Comparison of ENCODE assay signal across 11 cellular contexts in the genomic region with DNA sequence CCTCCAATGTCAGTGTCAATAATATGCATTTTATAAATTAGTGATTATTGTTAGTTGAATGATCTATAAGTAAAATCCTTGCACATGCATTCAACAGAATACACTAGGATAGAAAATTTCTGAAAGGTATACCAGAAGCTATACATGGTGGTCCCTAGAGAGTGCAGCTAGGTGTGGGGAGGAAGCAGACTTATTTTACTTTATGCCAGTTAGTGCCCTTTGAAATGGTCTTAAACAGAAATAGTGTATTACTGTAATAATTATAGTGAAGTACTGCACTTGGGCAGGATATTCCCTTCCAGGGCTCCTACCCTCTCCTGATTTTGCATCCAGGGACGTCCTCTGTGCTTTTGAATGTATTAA. TPM values are rescaled to one million over a fixed set of nuclear protein-coding genes. Genes with fewer than 3 reads are reported as not detected.
DNase-seq lines count a peak whose midpoint lies in the region; ATAC-seq and TF ChIP-seq lines count a peak whose summit lies in the region.
"Had no signal": no experiment of that assay in that cellular context is flagged by ENCODE, and none has a peak within 500 bp of the region (broad histone marks: within the 10 kb centered on the region; RNA-seq: fewer than 3 reads in every experiment).

No MANE protein-coding gene starts in this region.

- no peaks in the 10 kb centered on the region for H3K9me3 ChIP-seq in Caco-2
- no peaks in the 10 kb centered on the region for H3K9me3 ChIP-seq in neuronal stem cell (replicated peaks in 1 of 2; ENCODE audit: control insufficient read depth in 2 of 2, insufficient read depth in 1 of 2, low read depth in 1 of 2, low read length in 2 of 2)

- H3K23ac ChIP-seq in neuronal stem cell (ENCODE audit: low read depth, low read length, poor library complexity): no peak overlapping the region

- no peak overlapping the region for H3K27ac ChIP-seq in neuronal stem cell (replicated peaks; ENCODE audit: low read length)

- TF ChIP-seq CTCF in Caco-2 (IDR thresholded peaks at IDR 0.05; ENCODE audit: insufficient read depth in 1 of 2, low read depth in 1 of 2, low read length in 1 of 2, severe bottlenecking in 1 of 2, unreplicated experiment in 1 of 2): no peak
- peak; percentile 34; the same call in 1 of the 2 replicates for TF ChIP-seq CTCF in LNCAP (IDR thresholded peaks at IDR 0.05)
- TF ChIP-seq CTCF in chondrocyte (IDR thresholded peaks at IDR 0.05): peak; percentile 56

- no peak overlapping the region for H2BK12ac ChIP-seq in neuronal stem cell (ENCODE audit: low read length)

- POLR2A ChIA-PET in Caco-2 (lab: Charles Lee): interaction anchor here (0.7 to 1.1 kb wide), 3 partner anchors 14 to 971 kb away, joined by 5 to 7 read pairs (median 7); no protein-coding TSS in a partner anchor

- DNase-seq in Caco-2 (no peak), chondrocyte (ENCODE audit: low spot score) (no peak), neuronal stem cell (ENCODE audit: low spot score) (no peak), CD1c-positive myeloid dendritic cell (ENCODE audit: extremely low spot score) (no peak), hepatic stellate cell (ENCODE audit: low spot score) (no peak)
- DNase-seq: activated CD4-positive, alpha-beta T cell treated with anti-CD3 and anti-CD28 coated beads for 48 hours; effector CD8-positive, alpha-beta T cell; NCI-H187 treated with DMSO at 0.1 percent for 48 hours had no signal

- no peaks in the 10 kb centered on the region for H3K36me3 ChIP-seq in Caco-2 (ENCODE audit: control insufficient read depth, insufficient read depth, low read length)
- no peaks in the 10 kb centered on the region for H3K36me3 ChIP-seq in neuronal stem cell (replicated peaks in 1 of 2; ENCODE audit: control insufficient read depth in 2 of 2, insufficient read depth in 2 of 2, low read length in 2 of 2)

- no TSS peak for BruUV-seq in Caco-2 (replicated peaks; lab: Mats Ljungman, UMichigan)

- H3K27ac Mint-ChIP-seq in Caco-2 (ENCODE audit: unreplicated experiment) (peak overlapping the region; percentile 82), chondrocyte (ENCODE audit: unreplicated experiment) (no peak overlapping the region)

- no CpG with 5 or more reads among the region's 1 CpG for WGBS in neuronal stem cell (ENCODE audit: extremely low coverage in 2 of 2, insufficient read length in 2 of 2, insufficient replicate concordance in 1 of 2), 2 donors

- ATAC-seq in HG03097 (IDR thresholded peaks at IDR 0.05; ENCODE audit: low FRiP score, unreplicated experiment): no peak
- no peak for ATAC-seq in esophagus mucosa

- H3K27me3 ChIP-seq in Caco-2 (replicated peaks; ENCODE audit: control insufficient read depth, insufficient read depth, low read length): no peaks in the 10 kb centered on the region
- H3K27me3 ChIP-seq in neuronal stem cell (ENCODE audit: control insufficient read depth in 3 of 3, insufficient read depth in 3 of 3, low read depth in 1 of 3, low read length in 3 of 3): no peaks in the 10 kb centered on the region

- no peak overlapping the region for H4K91ac ChIP-seq in neuronal stem cell (ENCODE audit: low read depth, low read length, poor library complexity)

- no peak overlapping the region for H3K9ac ChIP-seq in neuronal stem cell (ENCODE audit: low read depth, low read length, poor library complexity)

- H4K8ac ChIP-seq in neuronal stem cell (ENCODE audit: low read depth, low read length): no peak overlapping the region

- H3K4me1 ChIP-seq in Caco-2 (peaks cover 32% of the 10 kb centered on the region), neuronal stem cell (ENCODE audit: control insufficient read depth in 2 of 2, insufficient read depth in 1 of 2, low read depth in 1 of 2, low read length in 2 of 2) (peaks cover 9 to 22% of the 10 kb centered on the region in 2 donors)

- H3K4me1 Mint-ChIP-seq in Caco-2 (ENCODE audit: low read depth, unreplicated experiment) (peaks cover 27% of the 10 kb centered on the region), chondrocyte (ENCODE audit: low read depth) (peaks cover 14% of the 10 kb centered on the region)

- H2AK5ac ChIP-seq in neuronal stem cell (ENCODE audit: low read depth, low read length): no peak overlapping the region

- no peak overlapping the region for H2BK15ac ChIP-seq in neuronal stem cell (ENCODE audit: low read length)

- no peak overlapping the region for H3K18ac ChIP-seq in neuronal stem cell (ENCODE audit: low read length)

- H2BK5ac ChIP-seq in neuronal stem cell (ENCODE audit: low read length): no peak overlapping the region

- no peak overlapping the region for H3K4ac ChIP-seq in neuronal stem cell (ENCODE audit: low read length)

- H3K4me3 ChIP-seq in Caco-2 (ENCODE audit: low read depth, low read length) (no peak overlapping the region), neuronal stem cell (ENCODE audit: low read length in 2 of 2) (no peak overlapping the region)

- CTCF ChIA-PET in Caco-2 (lab: Charles Lee): interaction anchor here (0.6 to 1.1 kb wide), 4 partner anchors 19 to 342 kb away, joined by 3 to 5 read pairs (median 4); a partner anchor contains a TSS

- H3K36me3 Mint-ChIP-seq in Caco-2 (ENCODE audit: insufficient read depth, unreplicated experiment): peaks cover 5% of the 10 kb centered on the region
- no peaks in the 10 kb centered on the region for H3K36me3 Mint-ChIP-seq in chondrocyte (ENCODE audit: low read depth)

- H3K9me3 Mint-ChIP-seq in Caco-2 (ENCODE audit: unreplicated experiment) (no peaks in the 10 kb centered on the region), chondrocyte (ENCODE audit: low read depth) (peaks cover 4% of the 10 kb centered on the region)

- H3K27me3 Mint-ChIP-seq in Caco-2 (ENCODE audit: insufficient read depth, unreplicated experiment) (no peaks in the 10 kb centered on the region), chondrocyte (ENCODE audit: low read depth) (no peaks in the 10 kb centered on the region)

- no peak overlapping the region for H3K4me2 ChIP-seq in neuronal stem cell (ENCODE audit: insufficient read depth, low read length, poor library complexity, severe bottlenecking)

- H2BK120ac ChIP-seq in neuronal stem cell (ENCODE audit: low read depth, low read length): no peak overlapping the region

- H3K79me1 ChIP-seq in neuronal stem cell (ENCODE audit: low read depth, low read length): no peaks in the 10 kb centered on the region

- intact Hi-C loops in Caco-2 (cut with micrococcal nuclease; ENCODE audit: unreplicated experiment): loop anchor here (1.0 to 10.0 kb wide), 4 partner anchors 53 to 763 kb away; a partner anchor contains a TSS

- peak overlapping the region; percentile 23 for H3K4me3 Mint-ChIP-seq in Caco-2 (ENCODE audit: unreplicated experiment)
- H3K4me3 Mint-ChIP-seq in chondrocyte (ENCODE audit: unreplicated experiment): no peak overlapping the region

- H2AFZ ChIP-seq in neuronal stem cell (ENCODE audit: low read length): peak overlapping the region; percentile 3

- H3K14ac ChIP-seq in neuronal stem cell (ENCODE audit: low read length): no peak overlapping the region

RNA-seq across cellular contexts. Expression of a gene that starts 23.2 kb away (rescaled TPM):
- total RNA-seq in Caco-2 (2022) (58.6 and 62.9 TPM in 2 replicates), chondrocyte (79.5 to 84.0 TPM (median 81.5 TPM) in 3 replicates), esophagus mucosa (52.9 TPM)
- polyA plus RNA-seq in neuronal stem cell (2013, experiment 1 of 2): 32.0 TPM
- polyA plus RNA-seq in neuronal stem cell (2013, experiment 2 of 2): 32.0 TPM

Comparison
In these comparisons a context has a peak if more than half of its experiments do, and no peak if none do; other contexts are left out.
1. CTCF ChIP-seq: peak in LNCAP (single experiment) and chondrocyte (single experiment); none in Caco-2 (0 of 2).